ENCODE assay signal across 9 cellular contexts in the genomic region with DNA sequence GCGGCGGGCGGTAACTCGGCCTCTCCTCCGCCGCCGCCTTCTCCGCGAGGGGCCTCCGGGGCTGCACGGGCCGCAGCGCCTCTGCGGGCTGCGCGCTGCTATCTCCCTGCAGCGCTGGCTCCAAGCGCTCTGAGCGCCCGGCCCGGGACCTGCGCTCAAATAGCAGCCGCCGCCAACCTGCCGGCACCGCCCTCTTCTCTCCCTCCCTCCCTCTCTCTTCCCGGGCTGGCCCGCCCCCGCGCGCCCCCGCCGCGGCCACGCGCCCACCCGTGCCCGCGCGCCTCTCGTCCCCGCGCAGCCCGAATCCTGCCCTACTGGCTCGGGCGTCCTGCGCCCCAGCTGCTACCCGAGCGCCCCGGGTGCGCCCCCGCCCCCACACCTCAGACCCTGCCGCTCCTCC. TPM values are rescaled to one million over a fixed set of nuclear protein-coding genes. Genes with fewer than 3 reads are reported as not detected.
A peak's percentile ranks its signal among the peaks of the same experiment; 100 is the strongest.
DNase-seq lines count a peak whose midpoint lies in the region; TF ChIP-seq lines count a peak whose summit lies in the region.
"Had no signal": no experiment of that assay in that cellular context is flagged by ENCODE, and none has a peak within 500 bp of the region (broad histone marks: within the 10 kb centered on the region; RNA-seq: fewer than 3 reads in every experiment).

Gene CACNA2D2, minus strand, starts transcription at position 131 of the 400 bp plus-strand sequence. CDS start 211 bp downstream, outside the sequence.

- H3K27me3 ChIP-seq in A673 (replicated peaks; ENCODE audit: insufficient read depth, low read depth, low read length, poor library complexity) (peaks cover 12% of the 10 kb centered on the region), HL-60 (ENCODE audit: insufficient read depth, poor library complexity, severe bottlenecking) (peaks cover 34% of the 10 kb centered on the region)

- no TSS peak for BruUV-seq in A673 (replicated peaks; lab: Mats Ljungman, UMichigan)

- TF ChIP-seq POLR2A in lower leg skin (IDR thresholded peaks at IDR 0.05) = no peak

- H3K27ac ChIP-seq in A673 (ENCODE audit: low read depth, low read length, poor library complexity, severe bottlenecking) (no peak within 1 kb of the TSS), HL-60 (replicated peaks) (no peak within 1 kb of the TSS)

- POLR2A ChIA-PET in A673 (lab: Charles Lee; ENCODE audit: low non-redundant PET) = no interaction called here

- CTCF ChIA-PET in A673 (lab: Charles Lee) = no interaction called here

- no peak for TF ChIP-seq CTCF in A673 (conservative IDR thresholded peaks at IDR 0.05; ENCODE audit: low read depth, low read length)
- no peak for TF ChIP-seq CTCF in HL-60 (IDR thresholded peaks at IDR 0.05; ENCODE audit: insufficient read depth, low read length)
- TF ChIP-seq CTCF in lower leg skin (IDR thresholded peaks at IDR 0.05) = no peak

- WGBS in lower leg skin, 2 donors = 0% methylated on average over 41 of the region's 53 CpGs; no CpG with 5 or more reads in 1 of the 2 donors

- no peaks in the 10 kb centered on the region for H3K4me1 ChIP-seq in A673 (ENCODE audit: insufficient read depth, low read length, poor library complexity, severe bottlenecking)

- peak; percentile 33 for DNase-seq in A673 (ENCODE audit: low spot score)
- DNase-seq in HL-60 (ENCODE audit: low read depth in 1 of 2, low spot score in 1 of 2) = peak; percentile 5 to 6
- DNase-seq in activated CD4-positive, CD25-positive, alpha-beta regulatory T cell treated with anti-CD3 and anti-CD28 coated beads, Interleukin-2, amount 50 U/mL, for 16 hours (ENCODE audit: low read depth, low spot score) = peak; percentile 25
- DNase-seq in central memory CD4-positive, alpha-beta T cell = peak; percentile 64
- peak; percentile 29 to 91 for DNase-seq in lower leg skin (ENCODE audit: low spot score in 2 of 2)
- peak; percentile 16 to 48 (median 22) for DNase-seq in stimulated activated CD4-positive, alpha-beta T cell treated with anti-CD3 and anti-CD28 coated beads, TNF-alpha, amount 100 ng/mL, for 1 hour (ENCODE audit: low read depth in 3 of 3, low spot score in 1 of 3)
- DNase-seq in COLO829 (ENCODE audit: low spot score) = no peak
- DNase-seq in AML-193 (lab: John Stamatoyannopoulos, UW) = no peak

- intact Hi-C loops in A673 (cut with micrococcal nuclease; ENCODE audit: unreplicated experiment) = no loop called here
- intact Hi-C loops in lower leg skin (cut with DNase I; ENCODE audit: low total_unique reads) = no loop called here

- H3K36me3 ChIP-seq in A673 (ENCODE audit: insufficient read depth, low read length, poor library complexity, severe bottlenecking) = no peaks in the 10 kb centered on the region

- H3K4me3 ChIP-seq in A673 (ENCODE audit: low read depth, low read length, poor library complexity, severe bottlenecking) (peak within 1 kb of the TSS; percentile 42), HL-60 (replicated peaks; ENCODE audit: insufficient read depth, low read length) (no peak within 1 kb of the TSS), lower leg skin (ENCODE audit: low read depth, poor library complexity, severe bottlenecking) (peak within 1 kb of the TSS; percentile 27)

- H3K9me3 ChIP-seq in A673 (ENCODE audit: low read depth, low read length, poor library complexity, severe bottlenecking) = no peaks in the 10 kb centered on the region

RNA-seq across cellular contexts. Expression of gene CACNA2D2, which starts in this region (rescaled TPM):
- 0.17 and 0.68 TPM in 2 replicates for total RNA-seq in A673 (2021)
- total RNA-seq in lower leg skin = 1 to 10 TPM; 1.1 to 2.0 (median 1.6) TPM
- total RNA-seq: glomerular endothelial cell had no signal

Comparison
In these comparisons a context has a peak if more than half of its experiments do, and no peak if none do; other contexts are left out.
1. Peak in DNase-seq and H3K4me3 ChIP-seq in A673; RNA of the gene not detected or under 1 TPM.
2. DNase-seq: peak in HL-60 (2 of 2), activated CD4-positive, CD25-positive, alpha-beta regulatory T cell treated with anti-CD3 and anti-CD28 coated beads, Interleukin-2, amount 50 U/mL, for 16 hours (single experiment), central memory CD4-positive, alpha-beta T cell (single experiment), lower leg skin (2 of 2) and stimulated activated CD4-positive, alpha-beta T cell treated with anti-CD3 and anti-CD28 coated beads, TNF-alpha, amount 100 ng/mL, for 1 hour (3 of 3); none in COLO829 (single experiment) and AML-193 (0 of 2).